Comparison of ENCODE assay signal across 8 cellular contexts in genomic region chr3:156642750-156643728, GRCh38. TPM values are rescaled to one million over a fixed set of nuclear protein-coding genes. Genes with fewer than 3 reads are reported as not detected.
DNase-seq lines count a peak whose midpoint lies in the region; ATAC-seq, FAIRE-seq and TF ChIP-seq lines count a peak whose summit lies in the region.

No MANE protein-coding gene starts in this region.

- H3K36me3 Mint-ChIP-seq in T-helper 2 cell treated with Interferon-gamma antibody and Interleukin-4, amounts not matched to agents 5 μg/mL and 100 μg/mL, for 36 hours (ENCODE audit: low read depth), result peaks cover 6% of the 10 kb centered on the region

- H3K4me2 ChIP-seq in DOHH2 (ENCODE audit: low read length), result peak overlapping the region; percentile 56
- H3K4me2 ChIP-seq in mammary epithelial cell (ENCODE audit: insufficient read depth, low read depth, low read length), result no peak overlapping the region

- H3K79me2 ChIP-seq in DOHH2 (ENCODE audit: control insufficient read depth, low read length), result no peaks in the 10 kb centered on the region
- H3K79me2 ChIP-seq in mammary epithelial cell (ENCODE audit: insufficient read depth, low read length), result no peaks in the 10 kb centered on the region

- peaks cover 13% of the 10 kb centered on the region for H3K9me3 Mint-ChIP-seq in T-helper 2 cell treated with Interferon-gamma antibody and Interleukin-4, amounts not matched to agents 5 μg/mL and 100 μg/mL, for 36 hours

- no TSS peak for BruUV-seq in mammary epithelial cell (replicated peaks; lab: Mats Ljungman, UMichigan)

- dilution Hi-C loops in mammary epithelial cell (cut with HindIII; ENCODE audit: low sequenced_read_pairs), result no loop called here

- H3K4me3 Mint-ChIP-seq in T-helper 2 cell treated with Interferon-gamma antibody and Interleukin-4, amounts not matched to agents 5 μg/mL and 100 μg/mL, for 36 hours, result peak overlapping the region; percentile 73

- peak overlapping the region; percentile 85 for H3K27ac Mint-ChIP-seq in T-helper 2 cell treated with Interferon-gamma antibody and Interleukin-4, amounts not matched to agents 5 μg/mL and 100 μg/mL, for 36 hours

- H3K27me3 ChIP-seq in DOHH2 (ENCODE audit: control insufficient read depth, low read length), result no peaks in the 10 kb centered on the region
- no peaks in the 10 kb centered on the region for H3K27me3 ChIP-seq in mammary epithelial cell (ENCODE audit: insufficient read depth, low read length)
- no peaks in the 10 kb centered on the region for H3K27me3 ChIP-seq in pancreas

- no peak overlapping the region for H3K27ac ChIP-seq in DOHH2 (ENCODE audit: low read depth, low read length)
- H3K27ac ChIP-seq in mammary epithelial cell (ENCODE audit: insufficient read depth, low read depth, low read length), result no peak overlapping the region
- H3K27ac ChIP-seq in pancreas, result no peak overlapping the region

- H2AFZ ChIP-seq in mammary epithelial cell (ENCODE audit: low read depth, low read length), result no peak overlapping the region

- intact Hi-C loops in mucosa of descending colon (cut with DNase I, micrococcal nuclease) (no loop called here), mammary epithelial cell (cut with micrococcal nuclease) (no loop called here), pancreas (cut with DNase I) (no loop called here)

- 91% methylated on average over 8 of the region's 8 CpGs for WGBS in mammary epithelial cell (ENCODE audit: low coverage, missing lambda C conversion rate)
- 74 to 80% methylated on average over 8 of the region's 8 CpGs for WGBS in pancreas, 2 donors

- TF ChIP-seq CTCF in DOHH2 (IDR thresholded peaks at IDR 0.05; ENCODE audit: low read depth, low read length, poor library complexity, severe bottlenecking), result no peak
- no peak for TF ChIP-seq CTCF in mucosa of descending colon (IDR thresholded peaks at IDR 0.05)
- TF ChIP-seq CTCF in mammary epithelial cell (conservative IDR thresholded peaks at IDR 0.05 in 1 of 2, IDR thresholded peaks at IDR 0.05 in 1 of 2; ENCODE audit: extremely low read depth in 1 of 2, insufficient read depth in 1 of 2, low read depth in 1 of 2, low read length in 2 of 2), result no peak
- TF ChIP-seq CTCF in pancreas (IDR thresholded peaks at IDR 0.05), result no peak

- H3K9me3 ChIP-seq in DOHH2 (ENCODE audit: control insufficient read depth, insufficient read depth, low read length), result peaks cover 8% of the 10 kb centered on the region; the same call in 1 of the 2 replicates
- H3K9me3 ChIP-seq in mucosa of descending colon, result no peaks in the 10 kb centered on the region
- H3K9me3 ChIP-seq in mammary epithelial cell (replicated peaks; ENCODE audit: insufficient read depth, low read length), result no peaks in the 10 kb centered on the region
- no peaks in the 10 kb centered on the region for H3K9me3 ChIP-seq in pancreas

- in situ Hi-C loops in mammary epithelial cell (cut with MboI; ENCODE audit: low sequenced_read_pairs in 2 of 2), result no loop called here

- no peak for DNase-seq in T-helper 2 cell treated with Interferon-gamma antibody and Interleukin-4, amounts not matched to agents 5 μg/mL and 100 μg/mL, for 36 hours (ENCODE audit: low spot score)
- DNase-seq in mucosa of descending colon (no peak), mammary epithelial cell (no peak), pancreas (no peak)

- H3K27me3 Mint-ChIP-seq in T-helper 2 cell treated with Interferon-gamma antibody and Interleukin-4, amounts not matched to agents 5 μg/mL and 100 μg/mL, for 36 hours (ENCODE audit: low read depth), result no peaks in the 10 kb centered on the region

- peak overlapping the region; percentile 24; the same call in 1 of the 2 replicates for H3K4me3 ChIP-seq in DOHH2 (ENCODE audit: low read length)
- H3K4me3 ChIP-seq in mucosa of descending colon, result no peak overlapping the region
- H3K4me3 ChIP-seq in mammary epithelial cell (replicated peaks in 1 of 3; ENCODE audit: insufficient read depth in 1 of 3, low read depth in 2 of 3, low read length in 3 of 3), result no peak overlapping the region
- no peak overlapping the region for H3K4me3 ChIP-seq in pancreas

- H3K4me1 Mint-ChIP-seq in T-helper 2 cell treated with Interferon-gamma antibody and Interleukin-4, amounts not matched to agents 5 μg/mL and 100 μg/mL, for 36 hours (ENCODE audit: low read depth), result peaks cover 25% of the 10 kb centered on the region

- H3F3A ChIP-seq in DOHH2 (ENCODE audit: control insufficient read depth, insufficient read depth), result no peaks in the 10 kb centered on the region

- H3K36me3 ChIP-seq in DOHH2 (ENCODE audit: control insufficient read depth, low read length), result no peaks in the 10 kb centered on the region
- no peaks in the 10 kb centered on the region for H3K36me3 ChIP-seq in mucosa of descending colon (ENCODE audit: low read depth)
- H3K36me3 ChIP-seq in mammary epithelial cell (ENCODE audit: insufficient read depth, low read length), result no peaks in the 10 kb centered on the region
- no peaks in the 10 kb centered on the region for H3K36me3 ChIP-seq in pancreas

- no peaks in the 10 kb centered on the region for H3K9me2 ChIP-seq in DOHH2 (replicated peaks; ENCODE audit: control insufficient read depth, low read length)

- no peak for FAIRE-seq in pancreas (lab: Jason Lieb, UNC)

- peak; percentile 28 for ATAC-seq in GM21786 (IDR thresholded peaks at IDR 0.05; ENCODE audit: unreplicated experiment)
- ATAC-seq in mucosa of descending colon, result peak; percentile 12
- no peak for ATAC-seq in GM18868 (IDR thresholded peaks at IDR 0.05; ENCODE audit: unreplicated experiment)
- ATAC-seq in HG03469 (IDR thresholded peaks at IDR 0.05; ENCODE audit: unreplicated experiment), result no peak
- ATAC-seq in pancreas, result no peak

- H4K20me1 ChIP-seq in DOHH2 (ENCODE audit: control insufficient read depth, insufficient read depth, low read depth, low read length), result no peaks in the 10 kb centered on the region
- H4K20me1 ChIP-seq in mammary epithelial cell (ENCODE audit: insufficient read depth, low read length), result no peaks in the 10 kb centered on the region

- H3K9ac ChIP-seq in mammary epithelial cell (ENCODE audit: insufficient read depth, low read length), result no peak overlapping the region

- H3K4me1 ChIP-seq in DOHH2 (ENCODE audit: control insufficient read depth, low read length) (peaks cover 16% of the 10 kb centered on the region), mucosa of descending colon (ENCODE audit: low read depth) (peaks cover under 1% of the 10 kb centered on the region), mammary epithelial cell (ENCODE audit: insufficient read depth, low read length) (no peaks in the 10 kb centered on the region), pancreas (peaks cover 0 to under 1% (median 0%) of the 10 kb centered on the region in 3 donors)

- CTCF ChIA-PET in mammary epithelial cell (lab: Charles Lee; ENCODE audit: low non-redundant PET), result no interaction called here

RNA-seq across cellular contexts. Expression of gene TIPARP, which starts 31.4 kb away (rescaled TPM):
- 10 to 100 TPM; 26.4 to 28.6 (median 26.7) TPM for total RNA-seq in mucosa of descending colon
- 100 to 1,000 TPM; 171 to 229 TPM for total RNA-seq in mammary epithelial cell
- polyA plus RNA-seq in mammary epithelial cell, result 34.4 TPM
- 196 TPM for polyA minus RNA-seq in mammary epithelial cell
- 10 to 100 TPM in 4 of 6 donors, 1 to 10 TPM in 2; 7.4 to 15.0 (median 10.3) TPM for total RNA-seq in pancreas
- 1 to 10 TPM; 6.0 to 8.7 TPM for polyA plus RNA-seq in pancreas

Comparison
In these comparisons a context has a peak if more than half of its experiments do, and no peak if none do; other contexts are left out.
1. ATAC-seq: peak in GM21786 (single experiment) and mucosa of descending colon (single experiment); none in GM18868 (single experiment), HG03469 (single experiment) and pancreas (0 of 4).
2. RNA of gene TIPARP, which starts 31.4 kb away (total RNA-seq): 171 to 229 TPM in mammary epithelial cell; 26.4 to 28.6 TPM in mucosa of descending colon and 7.4 to 15.0 TPM in pancreas; every median in the first group is over 4 times any median in the second.